ENCODE assay signal across 8 cellular contexts in genomic region chr11:27718853-27719574, GRCh38. TPM values are rescaled to one million over a fixed set of nuclear protein-coding genes. Genes with fewer than 3 reads are reported as not detected.
A peak's percentile ranks its signal among the peaks of the same experiment; 100 is the strongest.
DNase-seq lines count a peak whose midpoint lies in the region; ATAC-seq and TF ChIP-seq lines count a peak whose summit lies in the region.

No MANE protein-coding gene starts in this region.

- DNase-seq in NCI-H748 (lab: John Stamatoyannopoulos, UW; ENCODE audit: unreplicated experiment) (peak; percentile 74), NCI-H748 treated with DMSO at 0.1 percent for 48 hours (lab: John Stamatoyannopoulos, UW) (no peak), astrocyte of the spinal cord (ENCODE audit: low read depth, low spot score) (peak; percentile 72), islet precursor cell (peak; percentile 89), type B pancreatic cell (ENCODE audit: extremely low spot score, unreplicated experiment) (peak; percentile 74), OCI-M2 (lab: John Stamatoyannopoulos, UW; ENCODE audit: unreplicated experiment) (no peak)

- peak overlapping the region; percentile 92 for H3K4me3 Mint-ChIP-seq in type B pancreatic cell

- peaks cover 88% of the 10 kb centered on the region for H3K27me3 Mint-ChIP-seq in type B pancreatic cell

- in situ Hi-C loops in astrocyte of the spinal cord (cut with HindIII; ENCODE audit: low sequenced_read_pairs), result loop anchor here (25.0 kb wide), 1 partner anchor 1618 kb away; no protein-coding TSS in a partner anchor

- no peaks in the 10 kb centered on the region for H3K36me3 Mint-ChIP-seq in type B pancreatic cell

- H3K27ac Mint-ChIP-seq in type B pancreatic cell, result peak overlapping the region; percentile 80

- TF ChIP-seq CTCF in astrocyte of the spinal cord (IDR thresholded peaks at IDR 0.05; ENCODE audit: low read depth, low read length) (no peak), type B pancreatic cell (conservative IDR thresholded peaks at IDR 0.05) (no peak)

- ATAC-seq in GM19351 (IDR thresholded peaks at IDR 0.05; ENCODE audit: unreplicated experiment) (no peak), HG03095 (IDR thresholded peaks at IDR 0.05; ENCODE audit: unreplicated experiment) (no peak)

- no peaks in the 10 kb centered on the region for H3K9me3 Mint-ChIP-seq in type B pancreatic cell

- peak overlapping the region; percentile 67 for H3K4me3 ChIP-seq in astrocyte of the spinal cord (ENCODE audit: low read depth, low read length)

- peaks cover 20% of the 10 kb centered on the region for H3K4me1 Mint-ChIP-seq in type B pancreatic cell (ENCODE audit: unreplicated experiment)

RNA-seq across cellular contexts. Expression of gene BDNF, which starts 18.8 kb away (rescaled TPM):
- total RNA-seq in type B pancreatic cell (ENCODE audit: low replicate concordance), result 3.6 and 5.5 TPM in 2 replicates

Comparison
In these comparisons a context has a peak if more than half of its experiments do, and no peak if none do; other contexts are left out.
1. DNase-seq: peak in NCI-H748 (single experiment), astrocyte of the spinal cord (single experiment), islet precursor cell (single experiment) and type B pancreatic cell (single experiment); none in NCI-H748 treated with DMSO at 0.1 percent for 48 hours (single experiment) and OCI-M2 (single experiment).